Comparison of ENCODE assay signal across 26 cellular contexts in genomic region chr4:106773106-106773905, GRCh38.
DNase-seq lines count a peak whose midpoint lies in the region; ATAC-seq and TF ChIP-seq lines count a peak whose summit lies in the region.
"Had no signal": no experiment of that assay in that cellular context is flagged by ENCODE, and none has a peak within 500 bp of the region (broad histone marks: within the 10 kb centered on the region; RNA-seq: fewer than 3 reads in every experiment).

No MANE protein-coding gene starts in this region.

- H3K36me3 ChIP-seq in brain microvascular endothelial cell (replicated peaks) (no peaks in the 10 kb centered on the region), hepatocyte (replicated peaks; ENCODE audit: insufficient read depth, low read depth) (no peaks in the 10 kb centered on the region)
- H3K36me3 ChIP-seq: left lung, uterus had no signal

- TF ChIP-seq CTCF in HFFc6 (IDR thresholded peaks at IDR 0.05), result no peak
- no peak for TF ChIP-seq CTCF in brain microvascular endothelial cell (IDR thresholded peaks at IDR 0.05; ENCODE audit: low read depth, low read length, missing control alignments)
- TF ChIP-seq CTCF in hepatocyte (IDR thresholded peaks at IDR 0.05; ENCODE audit: poor library complexity), result no peak

- H3K27me3 ChIP-seq in brain microvascular endothelial cell (replicated peaks) (no peaks in the 10 kb centered on the region), hepatocyte (no peaks in the 10 kb centered on the region)
- H3K27me3 ChIP-seq: left lung, uterus had no signal

- 92% methylated on average over 1 of the region's 1 CpG for WGBS in hepatocyte (ENCODE audit: low lambda C conversion rate, missing lambda C conversion rate)

- H3K79me2 ChIP-seq in hepatocyte, result no peaks in the 10 kb centered on the region

- peak; percentile 14 for DNase-seq in AG20443 (ENCODE audit: low spot score)
- peak; percentile 66 for DNase-seq in HFFc6
- peak; percentile 14 for DNase-seq in brain microvascular endothelial cell
- DNase-seq in hepatocyte (ENCODE audit: low spot score), result no peak
- no peak for DNase-seq in activated naive CD4-positive, alpha-beta T cell (lab: John Stamatoyannopoulos, UW)
- DNase-seq in NCI-H1694 treated with DMSO at 0.1 percent for 48 hours (lab: John Stamatoyannopoulos, UW), result no peak
- no peak for DNase-seq in NOMO-1 (lab: John Stamatoyannopoulos, UW; ENCODE audit: unreplicated experiment in 2 of 2)
- DNase-seq: activated CD4-positive, alpha-beta T cell treated with anti-CD3 and anti-CD28 coated beads for 1 hour; activated naive CD4-positive, alpha-beta T cell treated with anti-CD3 and anti-CD28 coated beads, Interleukin-2, amount 10 ng/mL, durations not matched to agents 7 days and 5 days; activated T-cell treated with anti-CD3 and anti-CD28 coated beads, Interleukin-2, amount 50 U/mL, for 48 hours; anterior cingulate cortex; CD4-positive, alpha-beta memory T cell; effector CD8-positive, alpha-beta T cell; head of caudate nucleus; NCI-H1105; NCI-H2081; NCI-H446; nephron progenitor cell; PC-3; SHP77; uterus had no signal

- no peak overlapping the region for H2AFZ ChIP-seq in hepatocyte

- H3K4me2 ChIP-seq in hepatocyte, result no peak overlapping the region

- peak overlapping the region; percentile 22; the same call in 1 of the 2 replicates for H3K27ac Mint-ChIP-seq in HFFc6
- H3K27ac Mint-ChIP-seq: CD4-positive, alpha-beta memory T cell; nephron progenitor cell; progenitor cell of endocrine pancreas; stimulated activated effector memory CD8-positive, alpha-beta T cell treated with anti-CD3 and anti-CD28 coated beads, Interleukin-12 subunit alpha, Interleukin-12 subunit beta, amount 100 ng/mL, for 72 hours had no signal

- ATAC-seq in GM18858 (IDR thresholded peaks at IDR 0.05; ENCODE audit: unreplicated experiment), result no peak
- ATAC-seq: HCT116; left lung; PC-3; stimulated activated effector memory CD8-positive, alpha-beta T cell treated with anti-CD3 and anti-CD28 coated beads, Interleukin-12 subunit alpha, Interleukin-12 subunit beta, amount 100 ng/mL, for 72 hours had no signal

- no peaks in the 10 kb centered on the region for H3K27me3 Mint-ChIP-seq in HFFc6 (ENCODE audit: insufficient read depth)
- H3K27me3 Mint-ChIP-seq: activated naive CD4-positive, alpha-beta T cell treated with anti-CD3 and anti-CD28 coated beads, Interleukin-2, amount 10 ng/mL, durations not matched to agents 7 days and 5 days; CD4-positive, alpha-beta memory T cell; progenitor cell of endocrine pancreas had no signal

- peaks cover 19% of the 10 kb centered on the region for H3K4me1 Mint-ChIP-seq in HFFc6 (ENCODE audit: low read depth)
- H3K4me1 Mint-ChIP-seq: activated naive CD4-positive, alpha-beta T cell treated with anti-CD3 and anti-CD28 coated beads, Interleukin-2, amount 10 ng/mL, durations not matched to agents 7 days and 5 days; CD4-positive, alpha-beta memory T cell; nephron progenitor cell; stimulated activated effector memory CD8-positive, alpha-beta T cell treated with anti-CD3 and anti-CD28 coated beads, Interleukin-12 subunit alpha, Interleukin-12 subunit beta, amount 100 ng/mL, for 72 hours had no signal

- H3K4me3 ChIP-seq in brain microvascular endothelial cell (ENCODE audit: low read depth, low read length) (no peak overlapping the region), hepatocyte (no peak overlapping the region)
- H3K4me3 ChIP-seq: left lung, uterus had no signal

- no peaks in the 10 kb centered on the region for H4K20me1 ChIP-seq in hepatocyte (ENCODE audit: insufficient read depth, poor library complexity, severe bottlenecking)

- H3K27ac ChIP-seq in brain microvascular endothelial cell (no peak overlapping the region), hepatocyte (peak overlapping the region; percentile 21)
- H3K27ac ChIP-seq: left lung, uterus had no signal

- in situ Hi-C loops in brain microvascular endothelial cell (cut with HindIII; ENCODE audit: low pct_ligation_motif_present, low sequenced_read_pairs), result no loop called here

- H3K4me1 ChIP-seq in hepatocyte (ENCODE audit: insufficient read depth), result no peaks in the 10 kb centered on the region
- H3K4me1 ChIP-seq: left lung, uterus had no signal

- no peak overlapping the region for H3K4me3 Mint-ChIP-seq in HFFc6
- H3K4me3 Mint-ChIP-seq: activated naive CD4-positive, alpha-beta T cell treated with anti-CD3 and anti-CD28 coated beads, Interleukin-2, amount 10 ng/mL, durations not matched to agents 7 days and 5 days; CD4-positive, alpha-beta memory T cell; nephron progenitor cell; stimulated activated effector memory CD8-positive, alpha-beta T cell treated with anti-CD3 and anti-CD28 coated beads, Interleukin-12 subunit alpha, Interleukin-12 subunit beta, amount 100 ng/mL, for 72 hours had no signal

- no peaks in the 10 kb centered on the region for H3K36me3 Mint-ChIP-seq in HFFc6 (ENCODE audit: low read depth)
- H3K36me3 Mint-ChIP-seq: activated naive CD4-positive, alpha-beta T cell treated with anti-CD3 and anti-CD28 coated beads, Interleukin-2, amount 10 ng/mL, durations not matched to agents 7 days and 5 days; CD4-positive, alpha-beta memory T cell; stimulated activated effector memory CD8-positive, alpha-beta T cell treated with anti-CD3 and anti-CD28 coated beads, Interleukin-12 subunit alpha, Interleukin-12 subunit beta, amount 100 ng/mL, for 72 hours had no signal

- H3K9me3 Mint-ChIP-seq in HFFc6, result peaks cover 11% of the 10 kb centered on the region; the same call in 1 of the 2 replicates
- H3K9me3 Mint-ChIP-seq: nephron progenitor cell had no signal

- no peaks in the 10 kb centered on the region for H3K9me2 ChIP-seq in hepatocyte (replicated peaks; ENCODE audit: insufficient read depth)

- no peaks in the 10 kb centered on the region for H3K9me3 ChIP-seq in hepatocyte (ENCODE audit: low read depth)
- H3K9me3 ChIP-seq: uterus had no signal

Comparison
In these comparisons a context has a peak if more than half of its experiments do, and no peak if none do; other contexts are left out.
1. DNase-seq: peak in AG20443 (single experiment), HFFc6 (single experiment) and brain microvascular endothelial cell (single experiment); none in hepatocyte (single experiment), activated naive CD4-positive, alpha-beta T cell (0 of 4), NCI-H1694 treated with DMSO at 0.1 percent for 48 hours (single experiment) and NOMO-1 (0 of 2).